Comparison of ENCODE assay signal across 1 cellular context in genomic region chr12:79935624-79936040, GRCh38.
TF ChIP-seq lines count a peak whose summit lies in the region.

No MANE protein-coding gene starts in this region.

TF ChIP-seq in IMR-90, 13 proteins besides CTCF, POLR2A, EP300 and RAD21 (continued from another document):
- no peak for TF ChIP-seq ELK1 (IDR thresholded peaks at IDR 0.05; ENCODE audit: borderline replicate concordance, low read depth, low read length)
- no peak for TF ChIP-seq BHLHE40 (IDR thresholded peaks at IDR 0.05; ENCODE audit: low read depth, low read length)
- TF ChIP-seq RCOR1 (IDR thresholded peaks at IDR 0.05; ENCODE audit: insufficient replicate concordance, low read length), result no peak
- no peak for TF ChIP-seq MAZ (IDR thresholded peaks at IDR 0.05; ENCODE audit: borderline replicate concordance, low read depth, low read length)
- TF ChIP-seq MXI1 (IDR thresholded peaks at IDR 0.05; ENCODE audit: borderline replicate concordance, low read depth, low read length), result no peak
